Comparison of ENCODE assay signal across 14 cellular contexts in the genomic region with DNA sequence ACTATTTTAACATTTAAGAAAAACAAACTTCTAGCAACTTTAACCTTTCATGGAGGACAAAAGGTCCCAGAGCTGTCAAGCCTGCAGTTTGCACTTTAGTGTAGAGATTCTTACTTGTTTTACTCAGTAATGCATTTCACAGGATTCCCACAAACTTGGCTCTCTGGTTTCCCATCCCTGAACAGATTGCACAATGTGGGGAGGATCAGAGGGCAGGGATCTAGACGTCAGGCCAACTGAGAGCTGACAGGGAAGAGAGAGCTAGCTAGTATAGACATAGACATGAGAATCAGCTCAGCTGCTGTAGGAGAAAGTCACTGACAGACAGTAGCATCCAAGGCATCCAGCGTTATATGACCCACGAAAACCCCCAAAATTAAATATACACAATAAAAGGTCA. TPM values are rescaled to one million over a fixed set of nuclear protein-coding genes. Genes with fewer than 3 reads are reported as not detected.
DNase-seq lines count a peak whose midpoint lies in the region; ATAC-seq, FAIRE-seq and TF ChIP-seq lines count a peak whose summit lies in the region.
"Had no signal": no experiment of that assay in that cellular context is flagged by ENCODE, and none has a peak within 500 bp of the region (broad histone marks: within the 10 kb centered on the region; RNA-seq: fewer than 3 reads in every experiment).

No MANE protein-coding gene starts in this region.

- no peak for FAIRE-seq in astrocyte (lab: Jason Lieb, UNC)
- FAIRE-seq: colon had no signal

- no peaks in the 10 kb centered on the region; the same call in 1 of the 2 replicates for H3F3A ChIP-seq in GM23248 (ENCODE audit: insufficient read depth)

- H2AFZ ChIP-seq in GM23248 (no peak overlapping the region), astrocyte (ENCODE audit: low read depth, low read length) (no peak overlapping the region)

- H3K9me3 Mint-ChIP-seq in astrocyte (ENCODE audit: unreplicated experiment), result peaks cover 5% of the 10 kb centered on the region
- no peaks in the 10 kb centered on the region for H3K9me3 Mint-ChIP-seq in stimulated activated effector memory CD8-positive, alpha-beta T cell treated with anti-CD3 and anti-CD28 coated beads, Interleukin-12 subunit alpha, Interleukin-12 subunit beta, amount 100 ng/mL, for 72 hours
- H3K9me3 Mint-ChIP-seq in type B pancreatic cell, result no peaks in the 10 kb centered on the region

- H3K36me3 ChIP-seq in GM23248 (ENCODE audit: low read depth) (peaks cover 12% of the 10 kb centered on the region; the same call in 1 of the 2 replicates), astrocyte (ENCODE audit: insufficient read depth, low read length) (no peaks in the 10 kb centered on the region), ovary (no peaks in the 10 kb centered on the region)

- H3K9me3 ChIP-seq in GM23248 (ENCODE audit: low read depth) (no peaks in the 10 kb centered on the region), astrocyte (ENCODE audit: insufficient read depth, low read depth, low read length) (no peaks in the 10 kb centered on the region), ovary (no peaks in the 10 kb centered on the region)

- no peaks in the 10 kb centered on the region for H3K27me3 Mint-ChIP-seq in astrocyte (ENCODE audit: low read depth, unreplicated experiment)
- H3K27me3 Mint-ChIP-seq in type B pancreatic cell, result no peaks in the 10 kb centered on the region

- no peak overlapping the region for H3K27ac ChIP-seq in GM23248
- no peak overlapping the region for H3K27ac ChIP-seq in astrocyte (ENCODE audit: low read depth, low read length)
- no peak overlapping the region for H3K27ac ChIP-seq in ovary
- H3K27ac ChIP-seq: C4-2B, lower lobe of right lung had no signal

- H3K9me2 ChIP-seq in GM23248 (ENCODE audit: insufficient read depth), result no peaks in the 10 kb centered on the region

- H3K79me2 ChIP-seq in GM23248 (ENCODE audit: insufficient read depth), result no peaks in the 10 kb centered on the region
- no peaks in the 10 kb centered on the region for H3K79me2 ChIP-seq in astrocyte (ENCODE audit: insufficient read depth, low read length)

- H3K4me1 Mint-ChIP-seq in astrocyte (ENCODE audit: low read depth, unreplicated experiment) (no peaks in the 10 kb centered on the region), type B pancreatic cell (ENCODE audit: unreplicated experiment) (no peaks in the 10 kb centered on the region)
- H3K4me1 Mint-ChIP-seq in stimulated activated effector memory CD8-positive, alpha-beta T cell treated with anti-CD3 and anti-CD28 coated beads, Interleukin-12 subunit alpha, Interleukin-12 subunit beta, amount 100 ng/mL, for 72 hours, result no peaks in the 10 kb centered on the region

- TF ChIP-seq CTCF in astrocyte (IDR thresholded peaks at IDR 0.05; ENCODE audit: insufficient read depth, low read depth, low read length), result no peak
- no peak for TF ChIP-seq CTCF in ovary (IDR thresholded peaks at IDR 0.05)
- TF ChIP-seq CTCF in type B pancreatic cell (conservative IDR thresholded peaks at IDR 0.05), result no peak

- H3K4me3 ChIP-seq in GM23248 (no peak overlapping the region), astrocyte (ENCODE audit: insufficient read depth, low read depth, low read length) (no peak overlapping the region), ovary (no peak overlapping the region)
- H3K4me3 ChIP-seq: lower lobe of right lung had no signal

- peaks cover 18% of the 10 kb centered on the region for H3K36me3 Mint-ChIP-seq in astrocyte (ENCODE audit: low read depth, unreplicated experiment)
- peaks cover 57% of the 10 kb centered on the region for H3K36me3 Mint-ChIP-seq in stimulated activated effector memory CD8-positive, alpha-beta T cell treated with anti-CD3 and anti-CD28 coated beads, Interleukin-12 subunit alpha, Interleukin-12 subunit beta, amount 100 ng/mL, for 72 hours
- peaks cover 14% of the 10 kb centered on the region for H3K36me3 Mint-ChIP-seq in type B pancreatic cell

- H3K9ac ChIP-seq in GM23248, result no peak overlapping the region
- H3K9ac ChIP-seq in astrocyte (ENCODE audit: low read length), result no peak overlapping the region

- in situ Hi-C loops in GM23248 (cut with MboI), result no loop called here

- DNase-seq in GM23248, result peak; percentile 38
- DNase-seq in astrocyte (ENCODE audit: low read depth), result peak; percentile 14
- DNase-seq in fibroblast of the conjunctiva (ENCODE audit: low read depth), result peak; percentile 4
- DNase-seq in stimulated activated effector memory CD8-positive, alpha-beta T cell treated with anti-CD3 and anti-CD28 coated beads, Interleukin-12 subunit alpha, Interleukin-12 subunit beta, amount 100 ng/mL, for 72 hours (ENCODE audit: low spot score in 2 of 2), result no peak
- no peak for DNase-seq in ovary
- DNase-seq in type B pancreatic cell (ENCODE audit: extremely low spot score, unreplicated experiment), result no peak
- DNase-seq: activated gamma-delta T cell treated with Interleukin-2 at 50 U/mL for 16 hours; aorta; lower lobe of right lung; NCI-H2029 treated with DMSO at 0.1 percent for 48 hours; stimulated activated CD4-positive, alpha-beta T cell treated with anti-CD3 and anti-CD28 coated beads, Interleukin-4, amount 100 ng/mL, for 1 hour had no signal

- H3K4me2 ChIP-seq in GM23248 (ENCODE audit: unreplicated experiment) (no peak overlapping the region), astrocyte (ENCODE audit: low read length) (no peak overlapping the region)

- TF ChIP-seq EP300 in ovary (IDR thresholded peaks at IDR 0.05), result no peak

- no peak overlapping the region for H3K27ac Mint-ChIP-seq in astrocyte (ENCODE audit: unreplicated experiment)
- peak overlapping the region; percentile 71 for H3K27ac Mint-ChIP-seq in stimulated activated effector memory CD8-positive, alpha-beta T cell treated with anti-CD3 and anti-CD28 coated beads, Interleukin-12 subunit alpha, Interleukin-12 subunit beta, amount 100 ng/mL, for 72 hours
- H3K27ac Mint-ChIP-seq in type B pancreatic cell, result no peak overlapping the region

- H4K20me1 ChIP-seq in GM23248 (ENCODE audit: insufficient read depth) (no peaks in the 10 kb centered on the region), astrocyte (ENCODE audit: insufficient read depth, low read length) (no peaks in the 10 kb centered on the region)

- WGBS in GM23248 (ENCODE audit: low coverage in 1 of 2, low lambda C conversion rate in 2 of 2, missing lambda C conversion rate in 2 of 2), 2 experiments, result 75 to 81% methylated on average over 3 of the region's 3 CpGs
- WGBS in ovary, 3 donors, result 67 to 73% (median 69%) methylated on average over 3 of the region's 3 CpGs

- ATAC-seq in stimulated activated effector memory CD8-positive, alpha-beta T cell treated with anti-CD3 and anti-CD28 coated beads, Interleukin-12 subunit alpha, Interleukin-12 subunit beta, amount 100 ng/mL, for 72 hours, result no peak
- ATAC-seq in HG03108 (IDR thresholded peaks at IDR 0.05; ENCODE audit: unreplicated experiment), result no peak
- ATAC-seq: lower lobe of right lung had no signal

- TF ChIP-seq POLR2A in ovary (IDR thresholded peaks at IDR 0.05), result no peak

- H3K4me3 Mint-ChIP-seq in astrocyte (ENCODE audit: unreplicated experiment), result no peak overlapping the region
- H3K4me3 Mint-ChIP-seq in stimulated activated effector memory CD8-positive, alpha-beta T cell treated with anti-CD3 and anti-CD28 coated beads, Interleukin-12 subunit alpha, Interleukin-12 subunit beta, amount 100 ng/mL, for 72 hours, result no peak overlapping the region
- H3K4me3 Mint-ChIP-seq in type B pancreatic cell, result no peak overlapping the region

- H3K27me3 ChIP-seq in GM23248 (replicated peaks; ENCODE audit: insufficient read depth) (no peaks in the 10 kb centered on the region), astrocyte (ENCODE audit: insufficient read depth, low read length) (no peaks in the 10 kb centered on the region), ovary (no peaks in the 10 kb centered on the region)

- H3K4me1 ChIP-seq in GM23248 (ENCODE audit: insufficient read depth) (no peaks in the 10 kb centered on the region), astrocyte (ENCODE audit: insufficient read depth, low read length) (no peaks in the 10 kb centered on the region), ovary (ENCODE audit: insufficient read depth) (no peaks in the 10 kb centered on the region)
- H3K4me1 ChIP-seq: lower lobe of right lung had no signal

- intact Hi-C loops in ovary (cut with DNase I), result no loop called here

RNA-seq across cellular contexts. Expression of gene BNIP1, which starts 20.9 kb away (rescaled TPM):
- total RNA-seq in GM23248 (2014; rRNA removed; shearing (Covaris generic)), result 7.3 and 14.1 TPM in 2 replicates
- polyA plus RNA-seq in GM23248 (2016; fragmentation: Nextera tagmentation; extraction: Ambion mirVana) (13.7 and 15.7 TPM in 2 replicates), ovary (10 to 100 TPM in 1 of 2 donors, 1 to 10 TPM in 1; 9.1 to 14.8 TPM)
- total RNA-seq in astrocyte (10.4 and 13.2 TPM in 2 replicates), ovary (10 to 100 TPM in 2 of 7 donors, 1 to 10 TPM in 5; 8.3 to 17.6 (median 9.5) TPM), type B pancreatic cell (ENCODE audit: low replicate concordance) (7.8 and 9.0 TPM in 2 replicates)

Comparison
In these comparisons a context has a peak if more than half of its experiments do, and no peak if none do; other contexts are left out.
1. DNase-seq: peak in GM23248 (single experiment), astrocyte (single experiment) and fibroblast of the conjunctiva (single experiment); none in stimulated activated effector memory CD8-positive, alpha-beta T cell treated with anti-CD3 and anti-CD28 coated beads, Interleukin-12 subunit alpha, Interleukin-12 subunit beta, amount 100 ng/mL, for 72 hours (0 of 2), ovary (0 of 5) and type B pancreatic cell (single experiment).